In the genomic region with DNA sequence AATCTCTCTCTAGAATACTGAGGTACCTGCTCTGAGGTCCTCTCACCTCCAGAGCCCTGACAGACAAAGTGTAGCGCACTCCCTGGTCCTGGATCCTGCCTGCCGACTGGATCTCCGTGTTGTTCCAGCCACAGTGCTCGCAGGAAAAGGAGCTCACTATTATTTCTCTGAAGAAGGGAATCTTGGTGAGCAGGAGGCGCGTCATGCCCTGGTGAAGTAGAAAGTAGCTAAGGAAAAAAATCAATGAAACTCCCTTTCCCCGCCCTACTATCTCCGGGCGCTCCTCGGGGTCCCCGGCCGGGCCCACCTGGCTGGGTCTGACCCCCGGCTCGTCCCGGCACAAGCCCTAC, we compare ENCODE assay signal across 8 cellular contexts. TPM values are rescaled to one million over a fixed set of nuclear protein-coding genes. Genes with fewer than 3 reads are reported as not detected.
A peak's percentile ranks its signal among the peaks of the same experiment; 100 is the strongest.
DNase-seq lines count a peak whose midpoint lies in the region; ATAC-seq, FAIRE-seq and TF ChIP-seq lines count a peak whose summit lies in the region.

No MANE protein-coding gene starts in this region.

- FAIRE-seq in GM12878 (lab: Jason Lieb, UNC), result no peak

- H3K36me3 ChIP-seq in GM12878 (ENCODE audit: control insufficient read depth in 2 of 2, insufficient read depth in 2 of 2, low read length in 1 of 2), result peaks cover 9 to 29% of the 10 kb centered on the region in 2 experiments

- H3K4me1 Mint-ChIP-seq in memory B cell, result peaks cover 17% of the 10 kb centered on the region

- H3K4me2 ChIP-seq in GM12878 (ENCODE audit: control insufficient read depth, insufficient read depth), result peak overlapping the region; percentile 94

- no peak for DNase-seq in GM12878 (ENCODE audit: low read depth, low spot score)
- DNase-seq in memory B cell (ENCODE audit: low spot score in 2 of 2), result no peak
- no peak for DNase-seq in stimulated activated CD4-positive, alpha-beta T cell treated with anti-CD3 and anti-CD28 coated beads, Interleukin-2, amount 100 ng/mL, for 24 hours
- DNase-seq in NCI-H2029 (lab: John Stamatoyannopoulos, UW), result no peak
- DNase-seq in NCI-H146 treated with DMSO at 0.1 percent for 48 hours (lab: John Stamatoyannopoulos, UW; ENCODE audit: unreplicated experiment), result no peak

- ATAC-seq in HG02885 (IDR thresholded peaks at IDR 0.05; ENCODE audit: poor library complexity, unreplicated experiment) (peak; percentile 13), GM12878 (peak; percentile 27), memory B cell (ENCODE audit: low read depth) (peak; percentile 8), GM21529 (IDR thresholded peaks at IDR 0.05; ENCODE audit: unreplicated experiment) (no peak)

- WGBS in GM12878 (ENCODE audit: insufficient coverage, insufficient replicate concordance, low lambda C conversion rate, missing lambda C conversion rate), result 2% methylated on average over 15 of the region's 15 CpGs

- H3K27me3 ChIP-seq in GM12878 (replicated peaks in 1 of 2; ENCODE audit: control insufficient read depth in 2 of 2, insufficient read depth in 2 of 2, low read length in 1 of 2), result no peaks in the 10 kb centered on the region

- H3K9me3 Mint-ChIP-seq in memory B cell, result no peaks in the 10 kb centered on the region

- TF ChIP-seq EP300 in GM12878 (IDR thresholded peaks at IDR 0.05; ENCODE audit: borderline replicate concordance in 1 of 2, control insufficient read depth in 1 of 2, low read depth in 2 of 2, low read length in 2 of 2), result no peak

- intact Hi-C loops in GM12878 (cut with micrococcal nuclease; ENCODE audit: unreplicated experiment), result no loop called here

- no peaks in the 10 kb centered on the region for H3K9me3 ChIP-seq in GM12878 (replicated peaks; ENCODE audit: control insufficient read depth, insufficient read depth, low read length)

- H2AFZ ChIP-seq in GM12878 (ENCODE audit: control insufficient read depth, low read depth, low read length), result peak overlapping the region; percentile 99

- CTCF ChIA-PET in GM12878 (lab: Yijun Ruan, JAX), result interaction anchor here (0.5 to 10.9 kb wide), 7 partner anchors 25 to 393 kb away, joined by 3 to 183 read pairs (median 3); partner anchors contain the start of gene APOA1

- peaks cover 16% of the 10 kb centered on the region for H3K36me3 Mint-ChIP-seq in memory B cell

- H3K9ac ChIP-seq in GM12878 (ENCODE audit: control insufficient read depth, insufficient read depth, low read length), result peak overlapping the region; percentile 92

- TF ChIP-seq RAD21 in GM12878 (IDR thresholded peaks at IDR 0.05; ENCODE audit: insufficient read depth, low read depth, low read length), result no peak

- H3K27ac ChIP-seq in C4-2B (peak overlapping the region; percentile 78), GM12878 (ENCODE audit: control insufficient read depth, insufficient read depth) (peak overlapping the region; percentile 72)

- in situ Hi-C loops in GM12878 (cut with MboI), result loop anchor here (5.0 kb wide), 1 partner anchor 315 kb away; no protein-coding TSS in a partner anchor

- no peak for TF ChIP-seq CTCF in C4-2B (conservative IDR thresholded peaks at IDR 0.05)
- no peak for TF ChIP-seq CTCF in GM12878 (IDR thresholded peaks at IDR 0.05 in 2 of 3, conservative IDR thresholded peaks at IDR 0.05 in 1 of 3; ENCODE audit: control insufficient read depth in 2 of 3, extremely low read depth in 1 of 3, insufficient read depth in 1 of 3, low read depth in 3 of 3, low read length in 3 of 3)

- no peak for TF ChIP-seq POLR2A in GM12878 (IDR thresholded peaks at IDR 0.05; ENCODE audit: low read depth, low read length)

- H3K4me3 Mint-ChIP-seq in memory B cell, result peak overlapping the region; percentile 93

- SMC1A ChIA-PET in GM12878 (lab: Charles Lee; ENCODE audit: uncharacterized antibody, unreplicated experiment), result interaction anchor here (0.6 to 7.5 kb wide), 16 partner anchors 11 to 393 kb away, joined by 3 to 46 read pairs (median 4); no protein-coding TSS in a partner anchor

- peaks cover 18% of the 10 kb centered on the region for H3K4me1 ChIP-seq in GM12878 (ENCODE audit: control insufficient read depth, insufficient read depth, low read length)

- H3K4me3 ChIP-seq in GM12878, result peak overlapping the region; percentile 96

- no peaks in the 10 kb centered on the region for H3K27me3 Mint-ChIP-seq in memory B cell

- POLR2A ChIA-PET in GM12878 (lab: Charles Lee), result interaction anchor here (1.0 to 3.4 kb wide), 9 partner anchors 11 to 540 kb away, joined by 3 to 28 read pairs (median 3); partner anchors contain the start of genes BUD13 and CEP164

- no peaks in the 10 kb centered on the region for H4K20me1 ChIP-seq in GM12878 (ENCODE audit: control insufficient read depth, insufficient read depth)

- no TSS peak for BruUV-seq in GM12878 (replicated peaks; lab: Mats Ljungman, UMichigan)

- H3K27ac Mint-ChIP-seq in memory B cell, result peak overlapping the region; percentile 89

- peaks cover 20% of the 10 kb centered on the region for H3K79me2 ChIP-seq in GM12878 (ENCODE audit: control insufficient read depth, insufficient read depth, low read length)

- RAD21 ChIA-PET in GM12878 (lab: Charles Lee; ENCODE audit: unreplicated experiment), result interaction anchor here (0.7 to 3.3 kb wide), 5 partner anchors 14 to 391 kb away, joined by 3 to 20 read pairs (median 7); partner anchors contain the start of genes BUD13 and SIDT2

RNA-seq across cellular contexts. Expression of gene ZPR1, which starts 0.4 kb away (rescaled TPM):
- 60.8 and 72.4 TPM in 2 replicates for total RNA-seq in GM12878 (2013; cell fraction: nucleolus; rRNA removed)
- total RNA-seq in GM12878 (2014; rRNA removed), result 42.8 and 46.3 TPM in 2 replicates
- total RNA-seq in GM12878 (2014; rRNA removed; fragmentation: Illumina TruSeq; extraction: Trizol), result 50.1 and 54.3 TPM in 2 replicates
- 55.1 and 58.4 TPM in 2 replicates for total RNA-seq in GM12878 (2021)
- 21.3 TPM for polyA plus RNA-seq in GM12878 (2011; ENCODE audit: low read depth)
- polyA plus RNA-seq in GM12878 (2011; rRNA removed), result 76.9 and 80.4 TPM in 2 replicates
- polyA plus RNA-seq in GM12878 (2011; cell fraction: cytosol; rRNA removed), result 58.8 and 62.0 TPM in 2 replicates
- polyA plus RNA-seq in GM12878 (2011; cell fraction: nucleus; rRNA removed), result 65.3 and 75.7 TPM in 2 replicates
- polyA plus RNA-seq in GM12878 (2012), result 34.3 and 39.8 TPM in 2 replicates
- 55.1 and 70.4 TPM in 2 replicates for polyA plus RNA-seq in GM12878 (2014; fragmentation: Illumina TruSeq; extraction: Trizol)
- 10 to 100 TPM in 1 of 2 experiments, 1 to 10 TPM in 1; 9.3 to 20.4 TPM for polyA plus RNA-seq in GM12878 (2014; fragmentation: Nextera tagmentation; extraction: Ambion mirVana)
- 46.9 and 48.3 TPM in 2 replicates for polyA plus RNA-seq in GM12878 (2014; rRNA removed)
- 10 to 100 TPM; 89.3 to 89.7 TPM for polyA plus RNA-seq in GM12878 (2016; fragmentation: Nextera tagmentation; extraction: Ambion mirVana)
- 64.3 and 74.9 TPM in 2 replicates for polyA minus RNA-seq in GM12878 (2011; rRNA and poly(A)+ RNA removed)
- 22.2 and 29.7 TPM in 2 replicates for polyA minus RNA-seq in GM12878 (2011; cell fraction: cytosol; rRNA and poly(A)+ RNA removed)
- 55.5 and 84.3 TPM in 2 replicates for polyA minus RNA-seq in GM12878 (2011; cell fraction: nucleus; rRNA and poly(A)+ RNA removed)

RNA-seq across cellular contexts. Expression of gene APOA5, which starts 4.3 kb away (rescaled TPM):
- not detected in 2 replicates for total RNA-seq in GM12878 (2013; cell fraction: nucleolus; rRNA removed)
- total RNA-seq in GM12878 (2014; rRNA removed) (not detected in 2 replicates), GM12878 (2014; rRNA removed; fragmentation: Illumina TruSeq; extraction: Trizol) (not detected in 2 replicates), GM12878 (2021) (0.15 and 0.35 TPM in 2 replicates)
- not detected for polyA plus RNA-seq in GM12878 (2011; ENCODE audit: low read depth)
- polyA plus RNA-seq in GM12878 (2011; rRNA removed) (not detected in 2 replicates), GM12878 (2014; fragmentation: Illumina TruSeq; extraction: Trizol) (not detected in 2 replicates), GM12878 (2014; fragmentation: Nextera tagmentation; extraction: Ambion mirVana) (not detected), GM12878 (2014; rRNA removed) (not detected in 2 replicates), GM12878 (2016; fragmentation: Nextera tagmentation; extraction: Ambion mirVana) (not detected)
- not detected in 2 replicates for polyA plus RNA-seq in GM12878 (2011; cell fraction: cytosol; rRNA removed)
- polyA plus RNA-seq in GM12878 (2011; cell fraction: nucleus; rRNA removed), result not detected in 2 replicates
- polyA plus RNA-seq in GM12878 (2012), result not detected in 2 replicates
- not detected in 2 replicates for polyA minus RNA-seq in GM12878 (2011; rRNA and poly(A)+ RNA removed)
- polyA minus RNA-seq in GM12878 (2011; cell fraction: cytosol; rRNA and poly(A)+ RNA removed), result not detected in 2 replicates
- polyA minus RNA-seq in GM12878 (2011; cell fraction: nucleus; rRNA and poly(A)+ RNA removed), result not detected in 2 replicates

RNA-seq across cellular contexts. Expression of gene BUD13, which starts 14.6 kb away (rescaled TPM):
- total RNA-seq in GM12878 (2013; cell fraction: nucleolus; rRNA removed), result 12.0 TPM in 2 replicates
- total RNA-seq in GM12878 (2014; rRNA removed) (24.5 and 26.4 TPM in 2 replicates), GM12878 (2014; rRNA removed; fragmentation: Illumina TruSeq; extraction: Trizol) (27.4 and 29.3 TPM in 2 replicates), GM12878 (2021) (23.8 and 25.6 TPM in 2 replicates)
- 10.0 TPM for polyA plus RNA-seq in GM12878 (2011; ENCODE audit: low read depth)
- polyA plus RNA-seq in GM12878 (2011; rRNA removed) (27.6 and 29.3 TPM in 2 replicates), GM12878 (2014; fragmentation: Illumina TruSeq; extraction: Trizol) (36.5 and 46.4 TPM in 2 replicates), GM12878 (2014; fragmentation: Nextera tagmentation; extraction: Ambion mirVana) (10 to 100 TPM; 10.9 to 15.8 TPM), GM12878 (2014; rRNA removed) (22.9 and 24.0 TPM in 2 replicates), GM12878 (2016; fragmentation: Nextera tagmentation; extraction: Ambion mirVana) (10 to 100 TPM; 25.0 to 27.1 TPM)
- polyA plus RNA-seq in GM12878 (2011; cell fraction: cytosol; rRNA removed), result 23.4 and 26.1 TPM in 2 replicates
- 21.7 and 32.2 TPM in 2 replicates for polyA plus RNA-seq in GM12878 (2011; cell fraction: nucleus; rRNA removed)
- polyA plus RNA-seq in GM12878 (2012), result 12.9 and 13.5 TPM in 2 replicates
- 19.8 and 27.7 TPM in 2 replicates for polyA minus RNA-seq in GM12878 (2011; rRNA and poly(A)+ RNA removed)
- polyA minus RNA-seq in GM12878 (2011; cell fraction: cytosol; rRNA and poly(A)+ RNA removed), result 9.5 and 12.8 TPM in 2 replicates
- 8.8 and 14.7 TPM in 2 replicates for polyA minus RNA-seq in GM12878 (2011; cell fraction: nucleus; rRNA and poly(A)+ RNA removed)

RNA-seq across cellular contexts. Expression of gene APOA4, which starts 35.7 kb away (rescaled TPM):
- not detected in 2 replicates for total RNA-seq in GM12878 (2013; cell fraction: nucleolus; rRNA removed)
- total RNA-seq in GM12878 (2014; rRNA removed), result not detected in 2 replicates
- total RNA-seq in GM12878 (2014; rRNA removed; fragmentation: Illumina TruSeq; extraction: Trizol), result not detected in 2 replicates
- total RNA-seq in GM12878 (2021), result not detected in 2 replicates
- polyA plus RNA-seq in GM12878 (2011; ENCODE audit: low read depth), result not detected
- not detected in 2 replicates for polyA plus RNA-seq in GM12878 (2011; rRNA removed)
- polyA plus RNA-seq in GM12878 (2011; cell fraction: cytosol; rRNA removed), result not detected in 2 replicates
- not detected in 2 replicates for polyA plus RNA-seq in GM12878 (2011; cell fraction: nucleus; rRNA removed)
- not detected in 2 replicates for polyA plus RNA-seq in GM12878 (2012)
- polyA plus RNA-seq in GM12878 (2014; fragmentation: Illumina TruSeq; extraction: Trizol), result not detected in 2 replicates
- polyA plus RNA-seq in GM12878 (2014; fragmentation: Nextera tagmentation; extraction: Ambion mirVana), result not detected
- not detected in 2 replicates for polyA plus RNA-seq in GM12878 (2014; rRNA removed)
- not detected for polyA plus RNA-seq in GM12878 (2016; fragmentation: Nextera tagmentation; extraction: Ambion mirVana)
- not detected in 2 replicates for polyA minus RNA-seq in GM12878 (2011; rRNA and poly(A)+ RNA removed)
- not detected in 2 replicates for polyA minus RNA-seq in GM12878 (2011; cell fraction: cytosol; rRNA and poly(A)+ RNA removed)
- polyA minus RNA-seq in GM12878 (2011; cell fraction: nucleus; rRNA and poly(A)+ RNA removed), result not detected in 2 replicates

RNA-seq across cellular contexts. Expression of gene APOC3, which starts 42.3 kb away (rescaled TPM):
- not detected in 2 replicates for total RNA-seq in GM12878 (2013; cell fraction: nucleolus; rRNA removed)
- total RNA-seq in GM12878 (2014; rRNA removed), result not detected in 2 replicates
- total RNA-seq in GM12878 (2014; rRNA removed; fragmentation: Illumina TruSeq; extraction: Trizol), result not detected in 2 replicates
- 1.2 and 1.9 TPM in 2 replicates for total RNA-seq in GM12878 (2021)
- polyA plus RNA-seq in GM12878 (2011; ENCODE audit: low read depth), result not detected
- polyA plus RNA-seq in GM12878 (2011; rRNA removed), result not detected in 2 replicates
- polyA plus RNA-seq in GM12878 (2011; cell fraction: cytosol; rRNA removed), result not detected in 2 replicates
- not detected in 2 replicates for polyA plus RNA-seq in GM12878 (2011; cell fraction: nucleus; rRNA removed)
- polyA plus RNA-seq in GM12878 (2012), result not detected in 2 replicates
- not detected in 2 replicates for polyA plus RNA-seq in GM12878 (2014; fragmentation: Illumina TruSeq; extraction: Trizol)
- not detected for polyA plus RNA-seq in GM12878 (2014; fragmentation: Nextera tagmentation; extraction: Ambion mirVana)
- not detected in 2 replicates for polyA plus RNA-seq in GM12878 (2014; rRNA removed)
- polyA plus RNA-seq in GM12878 (2016; fragmentation: Nextera tagmentation; extraction: Ambion mirVana), result not detected
- not detected in 2 replicates for polyA minus RNA-seq in GM12878 (2011; rRNA and poly(A)+ RNA removed)
- not detected in 2 replicates for polyA minus RNA-seq in GM12878 (2011; cell fraction: cytosol; rRNA and poly(A)+ RNA removed)
- not detected in 2 replicates for polyA minus RNA-seq in GM12878 (2011; cell fraction: nucleus; rRNA and poly(A)+ RNA removed)
